9 cellular contexts compared by ENCODE assay signal in genomic region chr17:19111111-19111711, GRCh38. TPM values are rescaled to one million over a fixed set of nuclear protein-coding genes. Genes with fewer than 3 reads are reported as not detected.
DNase-seq lines count a peak whose midpoint lies in the region; ATAC-seq, FAIRE-seq and TF ChIP-seq lines count a peak whose summit lies in the region.
"Not testable (repeated sequence)": the region's sequence is repeated elsewhere in the genome, so short reads cannot be mapped to it uniquely, and the experiment has no call there.
"Had no signal": no experiment of that assay in that cellular context is flagged by ENCODE, and none has a peak within 500 bp of the region (broad histone marks: within the 10 kb centered on the region; RNA-seq: fewer than 3 reads in every experiment).

No MANE protein-coding gene starts in this region.

- not testable (repeated sequence) for H4K20me1 ChIP-seq in GM12878 (ENCODE audit: control insufficient read depth, insufficient read depth)

- CTCF ChIA-PET in GM12878 (lab: Yijun Ruan, JAX): not testable (repeated sequence)

- H3K18ac ChIP-seq in trophoblast cell (ENCODE audit: low read length): not testable (repeated sequence)

- not testable (repeated sequence) for H3K79me2 ChIP-seq in GM12878 (ENCODE audit: control insufficient read depth, insufficient read depth, low read length); trophoblast cell (ENCODE audit: control insufficient read depth, insufficient read depth, low read length, poor library complexity)

- H3K36me3 ChIP-seq in GM12878 (ENCODE audit: control insufficient read depth in 2 of 2, insufficient read depth in 2 of 2, low read length in 1 of 2); right atrium auricular region; trophoblast cell (ENCODE audit: control insufficient read depth in 1 of 2, insufficient read depth in 2 of 2, low read length in 2 of 2); subcutaneous abdominal adipose tissue (ENCODE audit: control insufficient read depth in 5 of 5, insufficient read depth in 5 of 5, low read length in 5 of 5): not testable (repeated sequence)

- not testable (repeated sequence) for TF ChIP-seq RAD21 in GM12878 (IDR thresholded peaks at IDR 0.05; ENCODE audit: insufficient read depth, low read depth, low read length)

- H2BK120ac ChIP-seq in trophoblast cell (ENCODE audit: insufficient read depth, low read length, poor library complexity): not testable (repeated sequence)

- H3K27me3 ChIP-seq in GM12878 (replicated peaks in 1 of 2; ENCODE audit: control insufficient read depth in 2 of 2, insufficient read depth in 2 of 2, low read length in 1 of 2); right atrium auricular region; trophoblast cell (ENCODE audit: insufficient read depth, low read length); subcutaneous abdominal adipose tissue (ENCODE audit: control insufficient read depth in 5 of 5, insufficient read depth in 4 of 5, low read length in 5 of 5): not testable (repeated sequence)

- H3K9ac ChIP-seq in GM12878 (ENCODE audit: control insufficient read depth, insufficient read depth, low read length); trophoblast cell (ENCODE audit: low read length); subcutaneous abdominal adipose tissue (ENCODE audit: low read length in 5 of 5): not testable (repeated sequence)

- BruUV-seq in GM12878 (replicated peaks; lab: Mats Ljungman, UMichigan): not testable (repeated sequence)

- H4K8ac ChIP-seq in trophoblast cell (ENCODE audit: low read depth, low read length): not testable (repeated sequence)

- H3K9me3 ChIP-seq in GM12878 (replicated peaks; ENCODE audit: control insufficient read depth, insufficient read depth, low read length); right atrium auricular region; trophoblast cell (ENCODE audit: insufficient read depth, low read depth, low read length); subcutaneous abdominal adipose tissue (ENCODE audit: control insufficient read depth in 5 of 5, low read length in 5 of 5): not testable (repeated sequence)

- H3K4me1 ChIP-seq in GM12878 (ENCODE audit: control insufficient read depth, insufficient read depth, low read length); right atrium auricular region; trophoblast cell (ENCODE audit: control insufficient read depth in 1 of 2, insufficient read depth in 2 of 2, low read length in 2 of 2); subcutaneous abdominal adipose tissue (ENCODE audit: control insufficient read depth in 5 of 5, insufficient read depth in 5 of 5, low read length in 5 of 5): not testable (repeated sequence)

- intact Hi-C loops in GM12878 (cut with micrococcal nuclease; ENCODE audit: unreplicated experiment): not testable (repeated sequence)

- H3K4me2 ChIP-seq in GM12878 (ENCODE audit: control insufficient read depth, insufficient read depth): not testable (repeated sequence)
- H3K4me2 ChIP-seq in trophoblast cell (ENCODE audit: low read length): peak overlapping the region; percentile 64

- SMC1A ChIA-PET in GM12878 (lab: Charles Lee; ENCODE audit: uncharacterized antibody, unreplicated experiment): not testable (repeated sequence)

- RAD21 ChIA-PET in GM12878 (lab: Charles Lee; ENCODE audit: unreplicated experiment): not testable (repeated sequence)

- TF ChIP-seq POLR2A in GM12878 (IDR thresholded peaks at IDR 0.05; ENCODE audit: low read depth, low read length): not testable (repeated sequence)

- TF ChIP-seq EP300 in GM12878 (IDR thresholded peaks at IDR 0.05; ENCODE audit: borderline replicate concordance in 1 of 2, control insufficient read depth in 1 of 2, low read depth in 2 of 2, low read length in 2 of 2): not testable (repeated sequence)

- not testable (repeated sequence) for H3K23ac ChIP-seq in trophoblast cell (ENCODE audit: low read length)

- H2BK12ac ChIP-seq in trophoblast cell (ENCODE audit: low read length): not testable (repeated sequence)

- H4K91ac ChIP-seq in trophoblast cell (ENCODE audit: low read depth, low read length): not testable (repeated sequence)

- not testable (repeated sequence) for H3K4ac ChIP-seq in trophoblast cell (ENCODE audit: low read depth, low read length)

- not testable (repeated sequence) for H2AFZ ChIP-seq in GM12878 (ENCODE audit: control insufficient read depth, low read depth, low read length); trophoblast cell (ENCODE audit: insufficient read depth, low read length, poor library complexity)

- POLR2A ChIA-PET in GM12878 (lab: Charles Lee): not testable (repeated sequence)

- under 1% methylated on average over 30 of the region's 39 CpGs for WGBS in GM12878 (ENCODE audit: insufficient coverage, insufficient replicate concordance, low lambda C conversion rate, missing lambda C conversion rate)
- no CpG with 5 or more reads among the region's 39 CpGs for WGBS in trophoblast cell (ENCODE audit: extremely low coverage, insufficient coverage, insufficient read length)

- in situ Hi-C loops in GM12878 (cut with MboI): not testable (repeated sequence)

- TF ChIP-seq CTCF in GM12865 (IDR thresholded peaks at IDR 0.05; ENCODE audit: insufficient read depth, low read depth, low read length, missing control alignments): peak; percentile 15
- peak in 2 of 3 experiments; percentile 4 to 7; a peak in 2 of 6 replicates for TF ChIP-seq CTCF in GM12878 (IDR thresholded peaks at IDR 0.05 in 2 of 3, conservative IDR thresholded peaks at IDR 0.05 in 1 of 3; ENCODE audit: control insufficient read depth in 2 of 3, extremely low read depth in 1 of 3, insufficient read depth in 1 of 3, low read depth in 3 of 3, low read length in 3 of 3)
- TF ChIP-seq CTCF in right atrium auricular region (IDR thresholded peaks at IDR 0.05): peak in 1 of 2 donors; percentile 56

- not testable (repeated sequence) for H4K12ac ChIP-seq in trophoblast cell (ENCODE audit: low read depth, low read length)

- not testable (repeated sequence) for FAIRE-seq in GM12878 (lab: Jason Lieb, UNC)

- not testable (repeated sequence) for H3K14ac ChIP-seq in trophoblast cell (ENCODE audit: low read length)

- H3K27ac ChIP-seq in GM12878 (ENCODE audit: control insufficient read depth, insufficient read depth); subcutaneous abdominal adipose tissue (ENCODE audit: low read depth, low read length): not testable (repeated sequence)
- H3K27ac ChIP-seq in right atrium auricular region: peak overlapping the region; percentile 81 to 87
- peak overlapping the region; percentile 41 for H3K27ac ChIP-seq in trophoblast cell (ENCODE audit: low read depth, low read length)

- H3K79me1 ChIP-seq in trophoblast cell (ENCODE audit: low read length): not testable (repeated sequence)

- not testable (repeated sequence) for H2AK5ac ChIP-seq in trophoblast cell (ENCODE audit: low read length)

- H3K4me3 ChIP-seq in GM12865 (ENCODE audit: low read depth, low read length) (peak overlapping the region; percentile 48), right atrium auricular region (peak overlapping the region; percentile 23 to 46), subcutaneous abdominal adipose tissue (ENCODE audit: low read depth in 1 of 5, low read length in 5 of 5) (peak overlapping the region; percentile 43 to 56 (median 48))
- H3K4me3 ChIP-seq in GM12878; trophoblast cell (ENCODE audit: low read depth, low read length): not testable (repeated sequence)

- DNase-seq in GM12865 (ENCODE audit: low read depth) (peak; percentile 57), HT1080 (ENCODE audit: low read depth) (peak; percentile 0), right atrium auricular region (ENCODE audit: low spot score) (peak; percentile 64), trophoblast cell (peak; percentile 18 to 67)
- DNase-seq in activated CD4-positive, CD25-positive, alpha-beta regulatory T cell treated with anti-CD3 and anti-CD28 coated beads, Interleukin-2, amount 50 U/mL, for 16 hours (ENCODE audit: low read depth, low spot score): peak; percentile 32
- not testable (repeated sequence) for DNase-seq in GM12878 (ENCODE audit: low read depth, low spot score)

- not testable (repeated sequence) for H2BK5ac ChIP-seq in trophoblast cell (ENCODE audit: low read depth, low read length, poor library complexity)

- ATAC-seq in GM21825 (IDR thresholded peaks at IDR 0.05; ENCODE audit: unreplicated experiment): peak; percentile 74
- peak; percentile 88 for ATAC-seq in GM12878

TF ChIP-seq in GM12878, 131 proteins besides CTCF, POLR2A, EP300 and RAD21 (continues in another document):
- TF ChIP-seq GATAD2B (conservative IDR thresholded peaks at IDR 0.05; ENCODE audit: low read depth): peak; percentile 63; the same call in 1 of the 2 replicates

RNA-seq across cellular contexts. Expression of gene GRAPL, which starts 16.2 kb away (rescaled TPM):
- total RNA-seq in HT1080 (2014; rRNA removed; shearing (Covaris generic)): not detected in 2 replicates
- not detected in 2 replicates for polyA plus RNA-seq in HT1080 (2015; cell fraction: cytosol; rRNA removed)
- polyA plus RNA-seq in HT1080 (2015; cell fraction: nucleus; rRNA removed): 0.88 TPM in 1 of 2 replicates, not detected in the other
- total RNA-seq in GM12878 (2013; cell fraction: nucleolus; rRNA removed): 194 and 200 TPM in 2 replicates
- total RNA-seq in GM12878 (2014; rRNA removed) (18.7 and 21.2 TPM in 2 replicates), GM12878 (2014; rRNA removed; fragmentation: Illumina TruSeq; extraction: Trizol) (35.1 and 37.3 TPM in 2 replicates), GM12878 (2021) (29.3 and 32.4 TPM in 2 replicates), right atrium auricular region (1 to 10 TPM in 1 of 2 donors, not detected in 1; 1.4 TPM)
- 12.7 TPM for polyA plus RNA-seq in GM12878 (2011; ENCODE audit: low read depth)
- polyA plus RNA-seq in GM12878 (2011; rRNA removed) (5.5 and 7.5 TPM in 2 replicates), GM12878 (2014; fragmentation: Illumina TruSeq; extraction: Trizol) (5.6 and 24.6 TPM in 2 replicates), GM12878 (2014; fragmentation: Nextera tagmentation; extraction: Ambion mirVana) (1 to 10 TPM; 1.5 to 1.9 TPM), GM12878 (2014; rRNA removed) (52.0 and 63.2 TPM in 2 replicates), GM12878 (2016; fragmentation: Nextera tagmentation; extraction: Ambion mirVana) (1 to 10 TPM; 2.8 TPM)
- polyA plus RNA-seq in GM12878 (2011; cell fraction: cytosol; rRNA removed): 4.3 and 5.9 TPM in 2 replicates
- polyA plus RNA-seq in GM12878 (2011; cell fraction: nucleus; rRNA removed): 18.7 and 26.5 TPM in 2 replicates
- 18.3 and 26.2 TPM in 2 replicates for polyA plus RNA-seq in GM12878 (2012)
- polyA minus RNA-seq in GM12878 (2011; rRNA and poly(A)+ RNA removed): 8.1 and 14.8 TPM in 2 replicates
- 2.4 and 2.9 TPM in 2 replicates for polyA minus RNA-seq in GM12878 (2011; cell fraction: cytosol; rRNA and poly(A)+ RNA removed)
- 14.4 and 35.1 TPM in 2 replicates for polyA minus RNA-seq in GM12878 (2011; cell fraction: nucleus; rRNA and poly(A)+ RNA removed)
- 0.60 and 0.67 TPM in 2 replicates for polyA plus RNA-seq in trophoblast cell (2013)
- total RNA-seq: occipital lobe had no signal

Comparison
In these comparisons a context has a peak if more than half of its experiments do, and no peak if none do; other contexts are left out.
1. RNA of gene GRAPL, which starts 16.2 kb away (total RNA-seq): 18.7 to 200 TPM in GM12878; 1.4 TPM in right atrium auricular region and not detected in HT1080; every median in the first group is over 4 times any median in the second.